In the genomic region with DNA sequence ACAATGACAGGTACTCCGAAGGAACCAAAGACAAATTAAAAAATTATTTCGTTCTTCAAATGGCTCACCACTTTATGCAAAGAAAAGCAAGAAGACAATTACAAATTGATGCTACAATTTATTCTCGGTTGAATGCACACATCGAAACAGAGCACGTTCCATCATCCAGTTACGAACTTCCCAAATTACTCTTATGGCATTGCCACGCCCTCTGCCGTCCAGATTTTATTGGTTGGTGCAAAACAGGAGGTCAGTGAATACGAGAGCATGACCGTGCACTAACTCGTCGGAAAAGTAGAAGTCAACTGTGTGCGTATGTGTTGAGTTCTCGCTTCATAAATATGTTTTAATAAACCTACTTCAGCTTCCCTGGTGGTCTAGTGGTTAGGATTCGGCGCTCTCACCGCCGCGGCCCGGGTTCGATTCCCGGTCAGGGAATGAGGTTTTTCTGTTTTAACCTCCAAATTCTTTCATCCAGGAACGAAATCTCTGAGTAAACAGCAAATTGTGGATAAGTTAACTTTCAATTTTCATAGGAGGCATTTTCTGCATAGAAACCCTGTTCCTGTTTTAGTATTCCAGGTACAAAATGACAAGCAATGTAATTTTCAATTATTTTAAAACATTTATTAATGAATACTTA, we compare ENCODE assay signal across 1 cellular context.
TF ChIP-seq lines count a peak whose summit lies in the region.

No MANE protein-coding gene starts in this region.

TF ChIP-seq in GM12878, 131 proteins besides CTCF, POLR2A, EP300 and RAD21 (continued from another document and continues in another):
- TF ChIP-seq, protein P1, sequence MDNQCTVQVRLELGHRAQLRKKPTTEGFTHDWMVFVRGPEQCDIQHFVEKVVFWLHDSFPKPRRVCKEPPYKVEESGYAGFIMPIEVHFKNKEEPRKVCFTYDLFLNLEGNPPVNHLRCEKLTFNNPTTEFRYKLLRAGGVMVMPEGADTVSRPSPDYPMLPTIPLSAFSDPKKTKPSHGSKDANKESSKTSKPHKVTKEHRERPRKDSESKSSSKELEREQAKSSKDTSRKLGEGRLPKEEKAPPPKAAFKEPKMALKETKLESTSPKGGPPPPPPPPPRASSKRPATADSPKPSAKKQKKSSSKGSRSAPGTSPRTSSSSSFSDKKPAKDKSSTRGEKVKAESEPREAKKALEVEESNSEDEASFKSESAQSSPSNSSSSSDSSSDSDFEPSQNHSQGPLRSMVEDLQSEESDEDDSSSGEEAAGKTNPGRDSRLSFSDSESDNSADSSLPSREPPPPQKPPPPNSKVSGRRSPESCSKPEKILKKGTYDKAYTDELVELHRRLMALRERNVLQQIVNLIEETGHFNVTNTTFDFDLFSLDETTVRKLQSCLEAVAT (IDR thresholded peaks at IDR 0.05): 0 out of 2 replicates have a peak, but pooled peaks have one; percentile 17
- TF ChIP-seq TBL1XR1 (IDR thresholded peaks at IDR 0.05; ENCODE audit: low read depth, low read length): peak; percentile 68; the same call in 1 of the 2 replicates
- peak; percentile 96 for TF ChIP-seq TARDBP (IDR thresholded peaks at IDR 0.05; ENCODE audit: borderline replicate concordance)
- TF ChIP-seq MXI1 (IDR thresholded peaks at IDR 0.05; ENCODE audit: low read depth, low read length): peak; percentile 75; the same call in 1 of the 2 replicates
- TF ChIP-seq ZNF24 (IDR thresholded peaks at IDR 0.05): peak; percentile 100
- TF ChIP-seq BHLHE40 (IDR thresholded peaks at IDR 0.05; ENCODE audit: borderline replicate concordance in 1 of 2, low read depth in 2 of 2, low read length in 1 of 2): peak in 1 of 2 experiments; percentile 49; a peak in 1 of 4 replicates
- TF ChIP-seq HDAC6 (IDR thresholded peaks at IDR 0.05; ENCODE audit: unreplicated experiment): no peak
- 0 out of 2 replicates have a peak, but pooled peaks have one; percentile 47 for TF ChIP-seq PML (IDR thresholded peaks at IDR 0.05; ENCODE audit: low read length)
- TF ChIP-seq ASH2L (IDR thresholded peaks at IDR 0.05; ENCODE audit: borderline replicate concordance, low read depth): peak; percentile 92
- 0 out of 2 replicates have a peak, but pooled peaks have one; percentile 55 for TF ChIP-seq CBFB (IDR thresholded peaks at IDR 0.05; ENCODE audit: low read depth)
- TF ChIP-seq NFXL1 (IDR thresholded peaks at IDR 0.05; ENCODE audit: borderline replicate concordance): no peak
- TF ChIP-seq NFIC (IDR thresholded peaks at IDR 0.05; ENCODE audit: low read depth, low read length): peak; percentile 27; the same call in 1 of the 2 replicates
- TF ChIP-seq RELA (IDR thresholded peaks at IDR 0.05; ENCODE audit: borderline replicate concordance, partially characterized antibody): peak; percentile 74
- TF ChIP-seq, protein P2, sequence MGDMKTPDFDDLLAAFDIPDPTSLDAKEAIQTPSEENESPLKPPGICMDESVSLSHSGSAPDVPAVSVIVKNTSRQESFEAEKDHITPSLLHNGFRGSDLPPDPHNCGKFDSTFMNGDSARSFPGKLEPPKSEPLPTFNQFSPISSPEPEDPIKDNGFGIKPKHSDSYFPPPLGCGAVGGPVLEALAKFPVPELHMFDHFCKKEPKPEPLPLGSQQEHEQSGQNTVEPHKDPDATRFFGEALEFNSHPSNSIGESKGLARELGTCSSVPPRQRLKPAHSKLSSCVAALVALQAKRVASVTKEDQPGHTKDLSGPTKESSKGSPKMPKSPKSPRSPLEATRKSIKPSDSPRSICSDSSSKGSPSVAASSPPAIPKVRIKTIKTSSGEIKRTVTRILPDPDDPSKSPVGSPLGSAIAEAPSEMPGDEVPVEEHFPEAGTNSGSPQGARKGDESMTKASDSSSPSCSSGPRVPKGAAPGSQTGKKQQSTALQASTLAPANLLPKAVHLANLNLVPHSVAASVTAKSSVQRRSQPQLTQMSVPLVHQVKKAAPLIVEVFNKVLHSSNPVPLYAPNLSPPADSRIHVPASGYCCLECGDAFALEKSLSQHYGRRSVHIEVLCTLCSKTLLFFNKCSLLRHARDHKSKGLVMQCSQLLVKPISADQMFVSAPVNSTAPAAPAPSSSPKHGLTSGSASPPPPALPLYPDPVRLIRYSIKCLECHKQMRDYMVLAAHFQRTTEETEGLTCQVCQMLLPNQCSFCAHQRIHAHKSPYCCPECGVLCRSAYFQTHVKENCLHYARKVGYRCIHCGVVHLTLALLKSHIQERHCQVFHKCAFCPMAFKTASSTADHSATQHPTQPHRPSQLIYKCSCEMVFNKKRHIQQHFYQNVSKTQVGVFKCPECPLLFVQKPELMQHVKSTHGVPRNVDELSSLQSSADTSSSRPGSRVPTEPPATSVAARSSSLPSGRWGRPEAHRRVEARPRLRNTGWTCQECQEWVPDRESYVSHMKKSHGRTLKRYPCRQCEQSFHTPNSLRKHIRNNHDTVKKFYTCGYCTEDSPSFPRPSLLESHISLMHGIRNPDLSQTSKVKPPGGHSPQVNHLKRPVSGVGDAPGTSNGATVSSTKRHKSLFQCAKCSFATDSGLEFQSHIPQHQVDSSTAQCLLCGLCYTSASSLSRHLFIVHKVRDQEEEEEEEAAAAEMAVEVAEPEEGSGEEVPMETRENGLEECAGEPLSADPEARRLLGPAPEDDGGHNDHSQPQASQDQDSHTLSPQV (IDR thresholded peaks at IDR 0.05): 0 out of 2 replicates have a peak, but pooled peaks have one; percentile 8
- TF ChIP-seq, protein P3, sequence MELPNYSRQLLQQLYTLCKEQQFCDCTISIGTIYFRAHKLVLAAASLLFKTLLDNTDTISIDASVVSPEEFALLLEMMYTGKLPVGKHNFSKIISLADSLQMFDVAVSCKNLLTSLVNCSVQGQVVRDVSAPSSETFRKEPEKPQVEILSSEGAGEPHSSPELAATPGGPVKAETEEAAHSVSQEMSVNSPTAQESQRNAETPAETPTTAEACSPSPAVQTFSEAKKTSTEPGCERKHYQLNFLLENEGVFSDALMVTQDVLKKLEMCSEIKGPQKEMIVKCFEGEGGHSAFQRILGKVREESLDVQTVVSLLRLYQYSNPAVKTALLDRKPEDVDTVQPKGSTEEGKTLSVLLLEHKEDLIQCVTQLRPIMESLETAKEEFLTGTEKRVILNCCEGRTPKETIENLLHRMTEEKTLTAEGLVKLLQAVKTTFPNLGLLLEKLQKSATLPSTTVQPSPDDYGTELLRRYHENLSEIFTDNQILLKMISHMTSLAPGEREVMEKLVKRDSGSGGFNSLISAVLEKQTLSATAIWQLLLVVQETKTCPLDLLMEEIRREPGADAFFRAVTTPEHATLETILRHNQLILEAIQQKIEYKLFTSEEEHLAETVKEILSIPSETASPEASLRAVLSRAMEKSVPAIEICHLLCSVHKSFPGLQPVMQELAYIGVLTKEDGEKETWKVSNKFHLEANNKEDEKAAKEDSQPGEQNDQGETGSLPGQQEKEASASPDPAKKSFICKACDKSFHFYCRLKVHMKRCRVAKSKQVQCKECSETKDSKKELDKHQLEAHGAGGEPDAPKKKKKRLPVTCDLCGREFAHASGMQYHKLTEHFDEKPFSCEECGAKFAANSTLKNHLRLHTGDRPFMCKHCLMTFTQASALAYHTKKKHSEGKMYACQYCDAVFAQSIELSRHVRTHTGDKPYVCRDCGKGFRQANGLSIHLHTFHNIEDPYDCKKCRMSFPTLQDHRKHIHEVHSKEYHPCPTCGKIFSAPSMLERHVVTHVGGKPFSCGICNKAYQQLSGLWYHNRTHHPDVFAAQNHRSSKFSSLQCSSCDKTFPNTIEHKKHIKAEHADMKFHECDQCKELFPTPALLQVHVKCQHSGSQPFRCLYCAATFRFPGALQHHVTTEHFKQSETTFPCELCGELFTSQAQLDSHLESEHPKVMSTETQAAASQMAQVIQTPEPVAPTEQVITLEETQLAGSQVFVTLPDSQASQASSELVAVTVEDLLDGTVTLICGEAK (IDR thresholded peaks at IDR 0.05; ENCODE audit: borderline replicate concordance): peak; percentile 82
- no peak for TF ChIP-seq HCFC1 (IDR thresholded peaks at IDR 0.05; ENCODE audit: low read length)
- 0 out of 2 replicates have a peak, but pooled peaks have one; percentile 22 for TF ChIP-seq BACH1 (IDR thresholded peaks at IDR 0.05; ENCODE audit: borderline replicate concordance)
- TF ChIP-seq WRNIP1 (IDR thresholded peaks at IDR 0.05; ENCODE audit: borderline replicate concordance, low read depth, low read length): no peak
- TF ChIP-seq KLF5 (IDR thresholded peaks at IDR 0.05; ENCODE audit: partially characterized antibody): peak; percentile 69
- TF ChIP-seq, protein P4, sequence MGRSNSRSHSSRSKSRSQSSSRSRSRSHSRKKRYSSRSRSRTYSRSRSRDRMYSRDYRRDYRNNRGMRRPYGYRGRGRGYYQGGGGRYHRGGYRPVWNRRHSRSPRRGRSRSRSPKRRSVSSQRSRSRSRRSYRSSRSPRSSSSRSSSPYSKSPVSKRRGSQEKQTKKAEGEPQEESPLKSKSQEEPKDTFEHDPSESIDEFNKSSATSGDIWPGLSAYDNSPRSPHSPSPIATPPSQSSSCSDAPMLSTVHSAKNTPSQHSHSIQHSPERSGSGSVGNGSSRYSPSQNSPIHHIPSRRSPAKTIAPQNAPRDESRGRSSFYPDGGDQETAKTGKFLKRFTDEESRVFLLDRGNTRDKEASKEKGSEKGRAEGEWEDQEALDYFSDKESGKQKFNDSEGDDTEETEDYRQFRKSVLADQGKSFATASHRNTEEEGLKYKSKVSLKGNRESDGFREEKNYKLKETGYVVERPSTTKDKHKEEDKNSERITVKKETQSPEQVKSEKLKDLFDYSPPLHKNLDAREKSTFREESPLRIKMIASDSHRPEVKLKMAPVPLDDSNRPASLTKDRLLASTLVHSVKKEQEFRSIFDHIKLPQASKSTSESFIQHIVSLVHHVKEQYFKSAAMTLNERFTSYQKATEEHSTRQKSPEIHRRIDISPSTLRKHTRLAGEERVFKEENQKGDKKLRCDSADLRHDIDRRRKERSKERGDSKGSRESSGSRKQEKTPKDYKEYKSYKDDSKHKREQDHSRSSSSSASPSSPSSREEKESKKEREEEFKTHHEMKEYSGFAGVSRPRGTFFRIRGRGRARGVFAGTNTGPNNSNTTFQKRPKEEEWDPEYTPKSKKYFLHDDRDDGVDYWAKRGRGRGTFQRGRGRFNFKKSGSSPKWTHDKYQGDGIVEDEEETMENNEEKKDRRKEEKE (IDR thresholded peaks at IDR 0.05): 0 out of 2 replicates have a peak, but pooled peaks have one; percentile 18
- TF ChIP-seq SMARCA5 (IDR thresholded peaks at IDR 0.05): peak; percentile 84
- TF ChIP-seq, protein P5, sequence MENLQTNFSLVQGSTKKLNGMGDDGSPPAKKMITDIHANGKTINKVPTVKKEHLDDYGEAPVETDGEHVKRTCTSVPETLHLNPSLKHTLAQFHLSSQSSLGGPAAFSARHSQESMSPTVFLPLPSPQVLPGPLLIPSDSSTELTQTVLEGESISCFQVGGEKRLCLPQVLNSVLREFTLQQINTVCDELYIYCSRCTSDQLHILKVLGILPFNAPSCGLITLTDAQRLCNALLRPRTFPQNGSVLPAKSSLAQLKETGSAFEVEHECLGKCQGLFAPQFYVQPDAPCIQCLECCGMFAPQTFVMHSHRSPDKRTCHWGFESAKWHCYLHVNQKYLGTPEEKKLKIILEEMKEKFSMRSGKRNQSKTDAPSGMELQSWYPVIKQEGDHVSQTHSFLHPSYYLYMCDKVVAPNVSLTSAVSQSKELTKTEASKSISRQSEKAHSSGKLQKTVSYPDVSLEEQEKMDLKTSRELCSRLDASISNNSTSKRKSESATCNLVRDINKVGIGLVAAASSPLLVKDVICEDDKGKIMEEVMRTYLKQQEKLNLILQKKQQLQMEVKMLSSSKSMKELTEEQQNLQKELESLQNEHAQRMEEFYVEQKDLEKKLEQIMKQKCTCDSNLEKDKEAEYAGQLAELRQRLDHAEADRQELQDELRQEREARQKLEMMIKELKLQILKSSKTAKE (IDR thresholded peaks at IDR 0.05; ENCODE audit: low read depth, poor library complexity, severe bottlenecking): peak; percentile 62
- TF ChIP-seq SREBF2 (IDR thresholded peaks at IDR 0.05; ENCODE audit: low read length): peak; percentile 91
- TF ChIP-seq IKZF1 (conservative IDR thresholded peaks at IDR 0.05): peak; percentile 66
- peak; percentile 82; the same call in 1 of the 2 replicates for TF ChIP-seq CHD1 (IDR thresholded peaks at IDR 0.05; ENCODE audit: low read depth, low read length)
- TF ChIP-seq, protein P6, sequence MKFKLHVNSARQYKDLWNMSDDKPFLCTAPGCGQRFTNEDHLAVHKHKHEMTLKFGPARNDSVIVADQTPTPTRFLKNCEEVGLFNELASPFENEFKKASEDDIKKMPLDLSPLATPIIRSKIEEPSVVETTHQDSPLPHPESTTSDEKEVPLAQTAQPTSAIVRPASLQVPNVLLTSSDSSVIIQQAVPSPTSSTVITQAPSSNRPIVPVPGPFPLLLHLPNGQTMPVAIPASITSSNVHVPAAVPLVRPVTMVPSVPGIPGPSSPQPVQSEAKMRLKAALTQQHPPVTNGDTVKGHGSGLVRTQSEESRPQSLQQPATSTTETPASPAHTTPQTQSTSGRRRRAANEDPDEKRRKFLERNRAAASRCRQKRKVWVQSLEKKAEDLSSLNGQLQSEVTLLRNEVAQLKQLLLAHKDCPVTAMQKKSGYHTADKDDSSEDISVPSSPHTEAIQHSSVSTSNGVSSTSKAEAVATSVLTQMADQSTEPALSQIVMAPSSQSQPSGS (IDR thresholded peaks at IDR 0.05; ENCODE audit: low read length): peak; percentile 26; the same call in 1 of the 2 replicates
- TF ChIP-seq RUNX3 (IDR thresholded peaks at IDR 0.05; ENCODE audit: low read length): peak; percentile 90
- TF ChIP-seq, protein P7, sequence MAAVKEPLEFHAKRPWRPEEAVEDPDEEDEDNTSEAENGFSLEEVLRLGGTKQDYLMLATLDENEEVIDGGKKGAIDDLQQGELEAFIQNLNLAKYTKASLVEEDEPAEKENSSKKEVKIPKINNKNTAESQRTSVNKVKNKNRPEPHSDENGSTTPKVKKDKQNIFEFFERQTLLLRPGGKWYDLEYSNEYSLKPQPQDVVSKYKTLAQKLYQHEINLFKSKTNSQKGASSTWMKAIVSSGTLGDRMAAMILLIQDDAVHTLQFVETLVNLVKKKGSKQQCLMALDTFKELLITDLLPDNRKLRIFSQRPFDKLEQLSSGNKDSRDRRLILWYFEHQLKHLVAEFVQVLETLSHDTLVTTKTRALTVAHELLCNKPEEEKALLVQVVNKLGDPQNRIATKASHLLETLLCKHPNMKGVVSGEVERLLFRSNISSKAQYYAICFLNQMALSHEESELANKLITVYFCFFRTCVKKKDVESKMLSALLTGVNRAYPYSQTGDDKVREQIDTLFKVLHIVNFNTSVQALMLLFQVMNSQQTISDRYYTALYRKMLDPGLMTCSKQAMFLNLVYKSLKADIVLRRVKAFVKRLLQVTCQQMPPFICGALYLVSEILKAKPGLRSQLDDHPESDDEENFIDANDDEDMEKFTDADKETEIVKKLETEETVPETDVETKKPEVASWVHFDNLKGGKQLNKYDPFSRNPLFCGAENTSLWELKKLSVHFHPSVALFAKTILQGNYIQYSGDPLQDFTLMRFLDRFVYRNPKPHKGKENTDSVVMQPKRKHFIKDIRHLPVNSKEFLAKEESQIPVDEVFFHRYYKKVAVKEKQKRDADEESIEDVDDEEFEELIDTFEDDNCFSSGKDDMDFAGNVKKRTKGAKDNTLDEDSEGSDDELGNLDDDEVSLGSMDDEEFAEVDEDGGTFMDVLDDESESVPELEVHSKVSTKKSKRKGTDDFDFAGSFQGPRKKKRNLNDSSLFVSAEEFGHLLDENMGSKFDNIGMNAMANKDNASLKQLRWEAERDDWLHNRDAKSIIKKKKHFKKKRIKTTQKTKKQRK (IDR thresholded peaks at IDR 0.05; ENCODE audit: low read depth, low read length): no peak
- TF ChIP-seq MTA3 (IDR thresholded peaks at IDR 0.05; ENCODE audit: borderline replicate concordance, low read length): no peak; the same call in 1 of the 2 replicates
- TF ChIP-seq IKZF2 (IDR thresholded peaks at IDR 0.05): peak; percentile 65 to 67
- TF ChIP-seq FOXM1 (IDR thresholded peaks at IDR 0.05; ENCODE audit: low read depth, low read length): peak; percentile 29
